17 cellular contexts compared by ENCODE assay signal in genomic region chr11:134513585-134514120, GRCh38.
"Had no signal": no experiment of that assay in that cellular context is flagged by ENCODE, and none has a peak within 500 bp of the region (broad histone marks: within the 10 kb centered on the region; RNA-seq: fewer than 3 reads in every experiment).

No MANE protein-coding gene starts in this region.

- DNase-seq: activated CD4-positive, alpha-beta T cell treated with anti-CD3 and anti-CD28 coated beads, Interleukin-2, amount 10 ng/mL, durations not matched to agents 7 days and 5 days; activated CD8-positive, alpha-beta memory T cell treated with anti-CD3 and anti-CD28 coated beads for 24 hours; activated naive CD8-positive, alpha-beta T cell treated with anti-CD3 and anti-CD28 coated beads, Interleukin-2, amount 50 U/mL, for 24 hours; anterior cingulate cortex; central memory CD4-positive, alpha-beta T cell; colonic mucosa; foreskin melanocyte; glutamatergic neuron; hippocampal formation; mammary epithelial cell; nephron progenitor cell; occipital lobe; SK-N-SH; stimulated activated CD4-positive, alpha-beta T cell treated with anti-CD3 and anti-CD28 coated beads, Interleukin-2, amount 100 ng/mL, for 24 hours; stimulated activated naive CD8-positive, alpha-beta T cell treated with anti-CD3 and anti-CD28 coated beads, Interleukin-15, Interleukin-2, amounts not matched to agents 100 U/mL and 50 U/mL, for 24 hours; substantia nigra had no signal

- H3K4me3 ChIP-seq: colonic mucosa, tibial nerve had no signal

- ATAC-seq: activated naive CD8-positive, alpha-beta T cell treated with anti-CD3 and anti-CD28 coated beads, Interleukin-2, amount 50 U/mL, for 24 hours; stimulated activated naive CD8-positive, alpha-beta T cell treated with anti-CD3 and anti-CD28 coated beads, Interleukin-15, Interleukin-2, amounts not matched to agents 100 U/mL and 50 U/mL, for 24 hours had no signal

- H3K9me3 ChIP-seq: colonic mucosa, SK-N-SH, tibial nerve had no signal

- H3K27ac ChIP-seq: colonic mucosa, tibial nerve had no signal

- H3K27me3 ChIP-seq: colonic mucosa, tibial nerve had no signal

- H3K4me1 ChIP-seq: tibial nerve had no signal
